20 cellular contexts compared by ENCODE assay signal in the genomic region with DNA sequence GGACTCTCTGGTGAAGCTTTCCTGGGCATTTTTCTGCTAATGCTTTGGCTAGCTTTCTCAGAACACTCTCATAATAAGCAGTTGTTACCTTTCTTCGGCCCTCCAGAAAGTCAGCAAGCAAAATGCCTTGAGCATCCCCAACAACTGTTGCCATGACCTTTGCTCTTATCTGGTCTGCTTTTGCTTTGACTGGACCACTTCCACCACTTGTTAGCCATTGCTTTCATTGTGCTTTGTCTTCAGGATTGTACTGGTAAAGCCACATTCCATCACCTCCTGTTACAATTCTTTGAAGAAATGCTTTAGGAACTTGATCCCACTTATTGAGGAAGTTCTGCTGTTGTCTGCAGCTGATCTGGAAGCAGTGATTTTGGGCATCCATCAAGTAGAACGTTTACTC. TPM values are rescaled to one million over a fixed set of nuclear protein-coding genes. Genes with fewer than 3 reads are reported as not detected.
A peak's percentile ranks its signal among the peaks of the same experiment; 100 is the strongest.
DNase-seq lines count a peak whose midpoint lies in the region; TF ChIP-seq lines count a peak whose summit lies in the region.
"Had no signal": no experiment of that assay in that cellular context is flagged by ENCODE, and none has a peak within 500 bp of the region (broad histone marks: within the 10 kb centered on the region; RNA-seq: fewer than 3 reads in every experiment).

No MANE protein-coding gene starts in this region.

- peaks cover 97% of the 10 kb centered on the region for H3K36me3 Mint-ChIP-seq in MCF 10A (ENCODE audit: insufficient read depth, unreplicated experiment)

- H3K79me2 ChIP-seq in mammary epithelial cell (ENCODE audit: insufficient read depth, low read length), result no peaks in the 10 kb centered on the region
- H3K79me2 ChIP-seq in mesendoderm (ENCODE audit: control insufficient read depth, insufficient read depth, low read length), result no peaks in the 10 kb centered on the region
- H3K79me2 ChIP-seq in Karpas-422 (ENCODE audit: low read length), result peaks cover 25% of the 10 kb centered on the region

- H3K4me1 ChIP-seq in mammary epithelial cell (ENCODE audit: insufficient read depth, low read length) (peaks cover 8% of the 10 kb centered on the region), mesendoderm (ENCODE audit: control insufficient read depth, low read depth, low read length) (no peaks in the 10 kb centered on the region), Karpas-422 (ENCODE audit: low read length) (no peaks in the 10 kb centered on the region)

- in situ Hi-C loops in mammary epithelial cell (cut with MboI; ENCODE audit: low sequenced_read_pairs in 2 of 2) (no loop called here), brain microvascular endothelial cell (cut with HindIII; ENCODE audit: low pct_ligation_motif_present, low sequenced_read_pairs) (no loop called here)

- WGBS in mammary epithelial cell (ENCODE audit: low coverage, missing lambda C conversion rate), result 52% methylated on average over 2 of the region's 2 CpGs
- WGBS in mesendoderm (ENCODE audit: extremely low coverage, insufficient coverage, low lambda C conversion rate), result no CpG with 5 or more reads among the region's 2 CpGs

- intact Hi-C loops in mammary epithelial cell (cut with micrococcal nuclease), result no loop called here
- intact Hi-C loops in MCF 10A (cut with micrococcal nuclease), result no loop called here

- H3K9me3 ChIP-seq in mammary epithelial cell (replicated peaks; ENCODE audit: insufficient read depth, low read length) (no peaks in the 10 kb centered on the region), Karpas-422 (ENCODE audit: low read length) (no peaks in the 10 kb centered on the region)
- H3K9me3 ChIP-seq: MG63 had no signal

- POLR2A ChIA-PET in MCF 10A (lab: Yijun Ruan, JAX), result no interaction called here

- dilution Hi-C loops in mammary epithelial cell (cut with HindIII; ENCODE audit: low sequenced_read_pairs), result no loop called here

- no peak overlapping the region for H4K8ac ChIP-seq in mesendoderm (ENCODE audit: low read depth, low read length)

- H3K9ac ChIP-seq in mammary epithelial cell (ENCODE audit: insufficient read depth, low read length) (no peak overlapping the region), mesendoderm (ENCODE audit: low read length) (no peak overlapping the region), Karpas-422 (ENCODE audit: low read length) (no peak overlapping the region)

- DNase-seq in mammary epithelial cell, result peak; percentile 10
- no peak for DNase-seq in MCF 10A (ENCODE audit: unreplicated experiment)
- peak; percentile 21 for DNase-seq in brain microvascular endothelial cell
- peak; percentile 20 for DNase-seq in mesendoderm
- DNase-seq in NCI-H2227 (lab: John Stamatoyannopoulos, UW; ENCODE audit: unreplicated experiment), result no peak
- DNase-seq in Karpas-422, result no peak
- DNase-seq in kidney glomerular epithelial cell (lab: John Stamatoyannopoulos, UW), result no peak
- no peak for DNase-seq in globus pallidus (ENCODE audit: low spot score)
- DNase-seq: CD8-positive, alpha-beta memory T cell; HFFc6; KG1; MG63; NCI-H1092; NCI-H1694; NCI-H526 treated with DMSO at 0.1 percent for 48 hours; RPMI8226; SIG-M5 had no signal

- no peaks in the 10 kb centered on the region for H3K9me3 Mint-ChIP-seq in MCF 10A (ENCODE audit: unreplicated experiment)
- H3K9me3 Mint-ChIP-seq: CD8-positive, alpha-beta memory T cell; HFFc6 had no signal

- H3K56ac ChIP-seq in mesendoderm (ENCODE audit: low read length), result no peak overlapping the region

- H2BK5ac ChIP-seq in mesendoderm (ENCODE audit: low read length), result no peak overlapping the region

- H3K27ac ChIP-seq in mammary epithelial cell (ENCODE audit: insufficient read depth, low read depth, low read length) (no peak overlapping the region), brain microvascular endothelial cell (no peak overlapping the region), mesendoderm (ENCODE audit: low read depth, low read length) (no peak overlapping the region), Karpas-422 (ENCODE audit: low read length) (no peak overlapping the region)
- H3K27ac ChIP-seq: 22Rv1 had no signal

- H2BK15ac ChIP-seq in mesendoderm (replicated peaks; ENCODE audit: low read depth), result no peak overlapping the region

- H3K18ac ChIP-seq in mesendoderm (ENCODE audit: low read length), result no peak overlapping the region

- no peaks in the 10 kb centered on the region for H3K27me3 Mint-ChIP-seq in MCF 10A (ENCODE audit: insufficient read depth, unreplicated experiment)
- H3K27me3 Mint-ChIP-seq: CD8-positive, alpha-beta memory T cell had no signal

- no peak overlapping the region for H2AK5ac ChIP-seq in mesendoderm (ENCODE audit: low read length)

- no peaks in the 10 kb centered on the region for H3K79me1 ChIP-seq in mesendoderm (ENCODE audit: low read length)

- TF ChIP-seq CTCF in mammary epithelial cell (conservative IDR thresholded peaks at IDR 0.05 in 1 of 2, IDR thresholded peaks at IDR 0.05 in 1 of 2; ENCODE audit: extremely low read depth in 1 of 2, insufficient read depth in 1 of 2, low read depth in 1 of 2, low read length in 2 of 2) (no peak), MCF 10A (IDR thresholded peaks at IDR 0.05; ENCODE audit: unreplicated experiment) (no peak), brain microvascular endothelial cell (IDR thresholded peaks at IDR 0.05; ENCODE audit: low read depth, low read length, missing control alignments) (no peak)

- no peak overlapping the region for H3K4me3 Mint-ChIP-seq in MCF 10A (ENCODE audit: unreplicated experiment)
- H3K4me3 Mint-ChIP-seq: CD8-positive, alpha-beta memory T cell; HFFc6 had no signal

- no peak overlapping the region for H3K4ac ChIP-seq in mesendoderm (ENCODE audit: low read depth, low read length)

- no peak overlapping the region for H3K27ac Mint-ChIP-seq in MCF 10A (ENCODE audit: low read depth, unreplicated experiment)
- H3K27ac Mint-ChIP-seq: CD8-positive, alpha-beta memory T cell; HFFc6 had no signal

- H2AFZ ChIP-seq in mammary epithelial cell (ENCODE audit: low read depth, low read length), result no peak overlapping the region
- no peak overlapping the region for H2AFZ ChIP-seq in Karpas-422 (ENCODE audit: low read length)

- H3K4me1 Mint-ChIP-seq in MCF 10A (ENCODE audit: insufficient read depth, unreplicated experiment), result peaks cover 5% of the 10 kb centered on the region
- H3K4me1 Mint-ChIP-seq: CD8-positive, alpha-beta memory T cell had no signal

- no peak overlapping the region for H2BK120ac ChIP-seq in mesendoderm (ENCODE audit: low read depth, low read length)

- no peak overlapping the region for H3K23ac ChIP-seq in mesendoderm (ENCODE audit: low read length)

- no TSS peak for BruUV-seq in mammary epithelial cell (replicated peaks; lab: Mats Ljungman, UMichigan)
- no TSS peak for BruUV-seq in MCF 10A (replicated peaks; lab: Mats Ljungman, UMichigan)

- no peak overlapping the region for H3K4me3 ChIP-seq in mammary epithelial cell (replicated peaks in 1 of 3; ENCODE audit: insufficient read depth in 1 of 3, low read depth in 2 of 3, low read length in 3 of 3)
- H3K4me3 ChIP-seq in brain microvascular endothelial cell (ENCODE audit: low read depth, low read length), result no peak overlapping the region
- no peak overlapping the region for H3K4me3 ChIP-seq in mesendoderm (ENCODE audit: low read length)
- no peak overlapping the region for H3K4me3 ChIP-seq in Karpas-422 (ENCODE audit: low read length)
- H3K4me3 ChIP-seq: MG63 had no signal

- CTCF ChIA-PET in mammary epithelial cell (lab: Charles Lee; ENCODE audit: low non-redundant PET), result no interaction called here
- CTCF ChIA-PET in MCF 10A (lab: Yijun Ruan, JAX), result no interaction called here

- no peaks in the 10 kb centered on the region for H4K20me1 ChIP-seq in mammary epithelial cell (ENCODE audit: insufficient read depth, low read length)
- no peaks in the 10 kb centered on the region for H4K20me1 ChIP-seq in Karpas-422 (ENCODE audit: insufficient read depth, low read depth, low read length)

- no peak overlapping the region for H4K5ac ChIP-seq in mesendoderm (ENCODE audit: low read length)

- no peaks in the 10 kb centered on the region for H3K9me2 ChIP-seq in Karpas-422 (replicated peaks; ENCODE audit: insufficient read depth, low read length)

- H3K4me2 ChIP-seq in mammary epithelial cell (ENCODE audit: insufficient read depth, low read depth, low read length), result no peak overlapping the region
- no peak overlapping the region for H3K4me2 ChIP-seq in mesendoderm (ENCODE audit: low read length)
- no peak overlapping the region for H3K4me2 ChIP-seq in Karpas-422 (ENCODE audit: low read depth, low read length, poor library complexity, severe bottlenecking)

- H3K27me3 ChIP-seq in mammary epithelial cell (ENCODE audit: insufficient read depth, low read length) (no peaks in the 10 kb centered on the region), brain microvascular endothelial cell (replicated peaks) (no peaks in the 10 kb centered on the region), mesendoderm (ENCODE audit: insufficient read depth, low read length, poor library complexity) (no peaks in the 10 kb centered on the region), Karpas-422 (ENCODE audit: low read length) (no peaks in the 10 kb centered on the region)
- H3K27me3 ChIP-seq: MG63 had no signal

- H3K36me3 ChIP-seq in mammary epithelial cell (ENCODE audit: insufficient read depth, low read length) (peaks cover 32% of the 10 kb centered on the region), brain microvascular endothelial cell (replicated peaks) (peaks cover 12% of the 10 kb centered on the region), mesendoderm (ENCODE audit: control insufficient read depth, insufficient read depth, low read length) (no peaks in the 10 kb centered on the region), Karpas-422 (ENCODE audit: insufficient read depth, low read length) (peaks cover 83% of the 10 kb centered on the region)

RNA-seq across cellular contexts. Expression of a gene that starts 35.7 kb away (rescaled TPM):
- total RNA-seq in mammary epithelial cell (10 to 100 TPM; 29.8 to 56.9 TPM), MCF 10A (2022) (145 TPM in 2 replicates)
- polyA plus RNA-seq in mammary epithelial cell, result 18.1 TPM
- 25.4 TPM for polyA minus RNA-seq in mammary epithelial cell
- 30.2 TPM for polyA plus RNA-seq in mesendoderm (2013, experiment 1 of 2)
- polyA plus RNA-seq in mesendoderm (2013, experiment 2 of 2), result 31.3 TPM
- 37.3 and 72.6 TPM in 2 replicates for total RNA-seq in Karpas-422 (2014; rRNA removed; shearing (Covaris generic); ENCODE audit: low replicate concordance)

RNA-seq across cellular contexts. Expression of a gene that starts 49.2 kb away (rescaled TPM):
- not detected for total RNA-seq in mammary epithelial cell
- not detected for polyA plus RNA-seq in mammary epithelial cell
- not detected for polyA minus RNA-seq in mammary epithelial cell
- not detected in 2 replicates for total RNA-seq in MCF 10A (2022)
- polyA plus RNA-seq in mesendoderm (2013, experiment 1 of 2), result not detected
- polyA plus RNA-seq in mesendoderm (2013, experiment 2 of 2), result not detected
- total RNA-seq in Karpas-422 (2014; rRNA removed; shearing (Covaris generic); ENCODE audit: low replicate concordance), result not detected in 2 replicates
- total RNA-seq: HFFc6 had no signal
- polyA plus RNA-seq: AG04450; BJ; CD8-positive, alpha-beta memory T cell had no signal

Comparison
In these comparisons a context has a peak if more than half of its experiments do, and no peak if none do; other contexts are left out.
1. DNase-seq: peak in mammary epithelial cell (single experiment), brain microvascular endothelial cell (single experiment) and mesendoderm (single experiment); none in MCF 10A (single experiment), NCI-H2227 (single experiment), Karpas-422 (single experiment), kidney glomerular epithelial cell (single experiment) and globus pallidus (single experiment).